Comparison of ENCODE assay signal across 1 cellular context in genomic region chr10:98259606-98260319, GRCh38.
TF ChIP-seq lines count a peak whose summit lies in the region.

No MANE protein-coding gene starts in this region.

TF ChIP-seq in HepG2, 621 proteins besides CTCF, POLR2A, EP300 and RAD21 (continued from another document):
- peak in 1 of 2 experiments; percentile 24; a peak in 1 of 4 replicates for TF ChIP-seq ATF4 (CRISPR knock-in tag; IDR thresholded peaks at IDR 0.05)
- TF ChIP-seq GLMP (CRISPR knock-in tag; IDR thresholded peaks at IDR 0.05; ENCODE audit: borderline replicate concordance): no peak
- no peak for TF ChIP-seq ZNF17 (CRISPR knock-in tag; IDR thresholded peaks at IDR 0.05)
- TF ChIP-seq FOXC1 (CRISPR knock-in tag; IDR thresholded peaks at IDR 0.05; ENCODE audit: borderline replicate concordance): no peak
- no peak for TF ChIP-seq POGZ (CRISPR knock-in tag; IDR thresholded peaks at IDR 0.05)
